Comparison of ENCODE assay signal across 8 cellular contexts in genomic region chr2:189569295-189569925, GRCh38. TPM values are rescaled to one million over a fixed set of nuclear protein-coding genes. Genes with fewer than 3 reads are reported as not detected.
DNase-seq lines count a peak whose midpoint lies in the region; ATAC-seq and TF ChIP-seq lines count a peak whose summit lies in the region.

No MANE protein-coding gene starts in this region.

- ATAC-seq in GM21381 (IDR thresholded peaks at IDR 0.05; ENCODE audit: unreplicated experiment), result peak; percentile 47
- ATAC-seq in activated naive CD4-positive, alpha-beta T cell treated with anti-CD3 and anti-CD28 coated beads, Interleukin-2, amount 50 U/mL, for 72 hours, result no peak
- no peak for ATAC-seq in GM19452 (IDR thresholded peaks at IDR 0.05; ENCODE audit: unreplicated experiment)

- no peaks in the 10 kb centered on the region for H3K9me3 ChIP-seq in AG04450 (ENCODE audit: control insufficient read depth, insufficient read depth, low read length)

- H3K27ac Mint-ChIP-seq in activated naive CD4-positive, alpha-beta T cell treated with anti-CD3 and anti-CD28 coated beads, Interleukin-2, amount 50 U/mL, for 72 hours, result peak overlapping the region; percentile 47 to 67

- H3K36me3 Mint-ChIP-seq in activated naive CD4-positive, alpha-beta T cell treated with anti-CD3 and anti-CD28 coated beads, Interleukin-2, amount 50 U/mL, for 72 hours, result peaks cover 23 to 24% of the 10 kb centered on the region in 2 donors

- DNase-seq in AG04450 (ENCODE audit: low read depth, low spot score), result no peak
- DNase-seq in activated naive CD4-positive, alpha-beta T cell treated with anti-CD3 and anti-CD28 coated beads, Interleukin-2, amount 50 U/mL, for 72 hours (ENCODE audit: low spot score in 2 of 2), result no peak
- peak; percentile 30 for DNase-seq in left kidney (ENCODE audit: low read depth, low spot score)
- no peak for DNase-seq in NCI-H1436 (lab: John Stamatoyannopoulos, UW)
- DNase-seq in GM10266 (ENCODE audit: extremely low spot score), result no peak
- DNase-seq in activated CD8-positive, alpha-beta memory T cell treated with anti-CD3 and anti-CD28 coated beads, Interleukin-2, amount 50 U/mL, for 4 hours, result no peak

- POLR2A ChIA-PET in AG04450 (lab: Yijun Ruan, JAX), result no interaction called here

- H3K27me3 ChIP-seq in AG04450 (ENCODE audit: control insufficient read depth, insufficient read depth, low read length), result no peaks in the 10 kb centered on the region

- H3K4me3 ChIP-seq in AG04450 (ENCODE audit: low read depth, low read length), result no peak overlapping the region

- H3K27ac ChIP-seq in AG04450 (ENCODE audit: low read depth, low read length), result no peak overlapping the region

- CTCF ChIA-PET in AG04450 (lab: Charles Lee), result interaction anchor here (2.4 kb wide), 1 partner anchor 91 kb away, joined by 7 read pairs; no protein-coding TSS in a partner anchor

- peaks cover 8 to 14% of the 10 kb centered on the region in 2 donors for H3K9me3 Mint-ChIP-seq in activated naive CD4-positive, alpha-beta T cell treated with anti-CD3 and anti-CD28 coated beads, Interleukin-2, amount 50 U/mL, for 72 hours

- peak; percentile 33 for TF ChIP-seq CTCF in AG04450 (IDR thresholded peaks at IDR 0.05; ENCODE audit: low read depth, low read length)
- no peak for TF ChIP-seq CTCF in GM10266 (IDR thresholded peaks at IDR 0.05; ENCODE audit: control insufficient read depth, insufficient read depth, low read depth, missing control alignments)

RNA-seq across cellular contexts. Expression of gene SLC40A1, which starts 11.2 kb away (rescaled TPM):
- 5.2 and 5.4 TPM in 2 replicates for polyA plus RNA-seq in AG04450 (2011; rRNA removed)
- polyA minus RNA-seq in AG04450 (2011; rRNA and poly(A)+ RNA removed), result 4.4 and 6.4 TPM in 2 replicates
- 1 to 10 TPM; 1.6 to 4.6 TPM for total RNA-seq in activated naive CD4-positive, alpha-beta T cell treated with anti-CD3 and anti-CD28 coated beads, Interleukin-2, amount 50 U/mL, for 72 hours
